Comparison of ENCODE assay signal across 8 cellular contexts in genomic region chr6:27814665-27815424, GRCh38.
DNase-seq lines count a peak whose midpoint lies in the region; ATAC-seq, FAIRE-seq and TF ChIP-seq lines count a peak whose summit lies in the region.

No MANE protein-coding gene starts in this region.

- H3K4me3 ChIP-seq in endothelial cell of umbilical vein (replicated peaks in 1 of 3; ENCODE audit: insufficient read depth in 1 of 3, low read depth in 1 of 3, low read length in 3 of 3) = peak overlapping the region in 2 of 3 experiments; percentile 42 to 47

- H2AFZ ChIP-seq in endothelial cell of umbilical vein (ENCODE audit: low read depth, low read length) = peak overlapping the region; percentile 21

- H3K9me3 ChIP-seq in endothelial cell of umbilical vein (replicated peaks; ENCODE audit: control insufficient read depth, insufficient read depth, low read length) = no peaks in the 10 kb centered on the region

- H3K79me2 ChIP-seq in endothelial cell of umbilical vein (ENCODE audit: control insufficient read depth, insufficient read depth, low read length) = no peaks in the 10 kb centered on the region

- intact Hi-C loops in activated CD8-positive, alpha-beta T cell treated with anti-CD3 and anti-CD28 coated beads for 36 hours (cut with micrococcal nuclease) = loop anchor here (5.0 kb wide), 1 partner anchor 668 kb away; a partner anchor contains a TSS
- intact Hi-C loops in endothelial cell of umbilical vein (cut with micrococcal nuclease) = loop anchor here (1.0 to 10.0 kb wide), 5 partner anchors 8 to 1783 kb away; a partner anchor contains a TSS

- H3K4me3 Mint-ChIP-seq in activated CD8-positive, alpha-beta T cell treated with anti-CD3 and anti-CD28 coated beads for 36 hours = peak overlapping the region; percentile 80

- H3K4me1 Mint-ChIP-seq in activated CD8-positive, alpha-beta T cell treated with anti-CD3 and anti-CD28 coated beads for 36 hours (ENCODE audit: low read depth) = peaks cover 42% of the 10 kb centered on the region

- H3K27me3 Mint-ChIP-seq in activated CD8-positive, alpha-beta T cell treated with anti-CD3 and anti-CD28 coated beads for 36 hours = no peaks in the 10 kb centered on the region

- ATAC-seq in GM18858 (IDR thresholded peaks at IDR 0.05; ENCODE audit: unreplicated experiment) = peak; percentile 42
- peak; percentile 56 for ATAC-seq in HG03066 (IDR thresholded peaks at IDR 0.05; ENCODE audit: low read depth, unreplicated experiment)
- peak; percentile 70 for ATAC-seq in activated CD8-positive, alpha-beta T cell treated with anti-CD3 and anti-CD28 coated beads for 36 hours

- dilution Hi-C loops in endothelial cell of umbilical vein (cut with MboI; ENCODE audit: extremely low pct_ligation_motif_present, low sequenced_read_pairs) = no loop called here

- TSS peak; percentile 86 for BruUV-seq in endothelial cell of umbilical vein (replicated peaks; lab: Mats Ljungman, UMichigan)

- TF ChIP-seq POLR2A in endothelial cell of umbilical vein (IDR thresholded peaks at IDR 0.05; ENCODE audit: low read depth, low read length) = peak; percentile 84

- DNase-seq in NCI-H82 treated with DMSO at 0.1 percent for 48 hours (lab: John Stamatoyannopoulos, UW; ENCODE audit: unreplicated experiment) (peak; percentile 75), endothelial cell of umbilical vein (ENCODE audit: low read depth, low spot score) (peak; percentile 97), middle frontal gyrus (ENCODE audit: extremely low spot score, low spot score) (peak; percentile 73), superior temporal gyrus (ENCODE audit: extremely low spot score) (peak; percentile 81)
- peak; percentile 88 for DNase-seq in activated CD8-positive, alpha-beta T cell treated with anti-CD3 and anti-CD28 coated beads for 36 hours

- H3K27ac ChIP-seq in endothelial cell of umbilical vein (ENCODE audit: insufficient read depth, low read depth, low read length) = peak overlapping the region; percentile 50

- H3K36me3 ChIP-seq in endothelial cell of umbilical vein (ENCODE audit: control insufficient read depth in 2 of 2, extremely low read depth in 1 of 2, insufficient read depth in 2 of 2, low read length in 2 of 2) = no peaks in the 10 kb centered on the region

- peaks cover 15% of the 10 kb centered on the region for H3K4me1 ChIP-seq in endothelial cell of umbilical vein (ENCODE audit: control insufficient read depth, extremely low read depth, insufficient read depth, low read length)

- peak overlapping the region; percentile 33 for H3K4me2 ChIP-seq in endothelial cell of umbilical vein (ENCODE audit: insufficient read depth, low read length)

- no peaks in the 10 kb centered on the region for H4K20me1 ChIP-seq in endothelial cell of umbilical vein (replicated peaks; ENCODE audit: control insufficient read depth, extremely low read depth, insufficient read depth, low read length)

- TF ChIP-seq CTCF in activated CD8-positive, alpha-beta T cell treated with anti-CD3 and anti-CD28 coated beads for 36 hours (IDR thresholded peaks at IDR 0.05) = no peak
- TF ChIP-seq CTCF in endothelial cell of umbilical vein (IDR thresholded peaks at IDR 0.05; ENCODE audit: extremely low read depth in 1 of 2, insufficient read depth in 1 of 2, low read depth in 1 of 2, low read length in 2 of 2) = no peak

- no peaks in the 10 kb centered on the region for H3K27me3 ChIP-seq in endothelial cell of umbilical vein (ENCODE audit: control insufficient read depth in 2 of 2, insufficient read depth in 2 of 2, low read length in 2 of 2)

- CTCF ChIA-PET in activated CD8-positive, alpha-beta T cell treated with anti-CD3 and anti-CD28 coated beads for 36 hours (lab: Charles Lee) = interaction anchor here (1.2 to 1.3 kb wide), 2 partner anchors 75 to 80 kb away, joined by 3 read pairs; a partner anchor contains a TSS
- CTCF ChIA-PET in endothelial cell of umbilical vein (lab: Charles Lee) = interaction anchor here (0.8 to 1.9 kb wide), 4 partner anchors 19 to 79 kb away, joined by 3 to 16 read pairs (median 3); a partner anchor contains a TSS

- POLR2A ChIA-PET in activated CD8-positive, alpha-beta T cell treated with anti-CD3 and anti-CD28 coated beads for 36 hours (lab: Charles Lee) = interaction anchor here (0.6 to 10.7 kb wide), 21 partner anchors 7 to 1783 kb away, joined by 3 to 470 read pairs (median 9); a partner anchor contains a TSS
- POLR2A ChIA-PET in endothelial cell of umbilical vein (lab: Charles Lee) = interaction anchor here (0.7 to 1.8 kb wide), 8 partner anchors 10 to 683 kb away, joined by 3 to 7 read pairs (median 4); a partner anchor contains a TSS

- no peaks in the 10 kb centered on the region for H3K9me1 ChIP-seq in endothelial cell of umbilical vein (replicated peaks; ENCODE audit: control insufficient read depth, extremely low read depth, insufficient read depth, low read length)

- peaks cover 11% of the 10 kb centered on the region for H3K36me3 Mint-ChIP-seq in activated CD8-positive, alpha-beta T cell treated with anti-CD3 and anti-CD28 coated beads for 36 hours (ENCODE audit: low read depth)

- H3K9me3 Mint-ChIP-seq in activated CD8-positive, alpha-beta T cell treated with anti-CD3 and anti-CD28 coated beads for 36 hours = no peaks in the 10 kb centered on the region

- H3K9ac ChIP-seq in endothelial cell of umbilical vein (replicated peaks; ENCODE audit: extremely low read depth, insufficient read depth, low read length) = peak overlapping the region; percentile 3

- FAIRE-seq in A204.1 (lab: Jason Lieb, UNC) (peak; percentile 98), endothelial cell of umbilical vein (lab: Jason Lieb, UNC) (peak; percentile 98)

- peak overlapping the region; percentile 99 for H3K27ac Mint-ChIP-seq in activated CD8-positive, alpha-beta T cell treated with anti-CD3 and anti-CD28 coated beads for 36 hours

TF ChIP-seq in endothelial cell of umbilical vein, 7 proteins besides CTCF, POLR2A, EP300 and RAD21:
- peak; percentile 79 for TF ChIP-seq JUN (IDR thresholded peaks at IDR 0.05; ENCODE audit: borderline replicate concordance, insufficient read depth, insufficient read length, low read depth)
- no peak for TF ChIP-seq MYC (IDR thresholded peaks at IDR 0.05; ENCODE audit: low read depth, low read length)
- TF ChIP-seq MAX (IDR thresholded peaks at IDR 0.05; ENCODE audit: insufficient read depth, insufficient read length) = no peak
- peak; percentile 20 for TF ChIP-seq POLR2AphosphoS5 (IDR thresholded peaks at IDR 0.05; ENCODE audit: insufficient read depth, low read depth, low read length)
- TF ChIP-seq FOS (IDR thresholded peaks at IDR 0.05; ENCODE audit: borderline replicate concordance, insufficient read depth, low read length) = no peak

Comparison
In these comparisons a context has a peak if more than half of its experiments do, and no peak if none do; other contexts are left out.
1. Peak in every context shown above with its lines: DNase-seq, ATAC-seq, H3K4me3 ChIP-seq and H3K27ac ChIP-seq.